In the genomic region with DNA sequence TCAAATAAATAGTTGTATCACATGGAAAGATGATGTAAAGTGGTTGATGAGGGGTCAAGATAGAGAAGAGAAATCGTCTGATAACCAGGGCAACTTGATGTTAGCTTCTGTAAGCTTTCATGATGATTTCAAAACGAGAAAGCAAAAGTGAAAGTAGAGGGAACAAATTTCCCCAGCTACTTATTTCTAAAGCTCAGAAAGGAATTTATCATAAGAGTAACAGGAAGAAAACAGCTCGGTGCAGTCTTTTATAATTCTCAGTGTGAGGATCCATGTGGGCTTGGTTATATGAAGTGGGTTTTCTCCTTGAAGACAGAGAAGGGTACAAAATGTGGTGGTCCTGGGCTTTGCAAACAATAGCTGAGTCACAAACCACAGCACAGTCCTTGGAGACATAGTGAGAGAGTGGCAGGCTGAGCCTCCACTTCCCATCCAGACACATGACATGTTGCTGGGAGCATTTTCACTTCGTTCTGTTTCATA, we compare ENCODE assay signal across 8 cellular contexts. TPM values are rescaled to one million over a fixed set of nuclear protein-coding genes. Genes with fewer than 3 reads are reported as not detected.
DNase-seq lines count a peak whose midpoint lies in the region; ATAC-seq and TF ChIP-seq lines count a peak whose summit lies in the region.

No MANE protein-coding gene starts in this region.

- H3K4me1 ChIP-seq in Peyer's patch (no peaks in the 10 kb centered on the region), vagina (no peaks in the 10 kb centered on the region)

- no peak for TF ChIP-seq CTCF in Peyer's patch (IDR thresholded peaks at IDR 0.05)
- no peak for TF ChIP-seq CTCF in vagina (IDR thresholded peaks at IDR 0.05)

- no peaks in the 10 kb centered on the region for H3K36me3 ChIP-seq in Peyer's patch
- no peaks in the 10 kb centered on the region for H3K36me3 ChIP-seq in vagina

- TF ChIP-seq POLR2A in Peyer's patch (IDR thresholded peaks at IDR 0.05) (no peak), vagina (IDR thresholded peaks at IDR 0.05) (no peak)

- H3K27me3 ChIP-seq in Peyer's patch, result no peaks in the 10 kb centered on the region
- H3K27me3 ChIP-seq in vagina, result no peaks in the 10 kb centered on the region

- H3K27ac ChIP-seq in Peyer's patch (peak overlapping the region in 2 of 4 donors; percentile 3 to 35), vagina (no peak overlapping the region)

- ATAC-seq in HG02610 (IDR thresholded peaks at IDR 0.05; ENCODE audit: unreplicated experiment), result peak; percentile 81

- H3K4me3 ChIP-seq in Peyer's patch (peak overlapping the region in 3 of 4 donors; percentile 7 to 24 (median 10)), vagina (peak overlapping the region in 1 of 2 donors; percentile 15)

- DNase-seq in activated naive CD4-positive, alpha-beta T cell treated with Interleukin-2 at 50 U/mL for 16 hours, result peak; percentile 1
- no peak for DNase-seq in activated naive CD4-positive, alpha-beta T cell (lab: John Stamatoyannopoulos, UW)
- DNase-seq in Peyer's patch (peak in 1 of 3 donors; percentile 17), fibroblast of peridontal ligament (ENCODE audit: extremely low read depth) (peak; percentile 35), stromal cell of bone marrow (ENCODE audit: low read depth) (peak; percentile 15), cortex of kidney (lab: John Stamatoyannopoulos, UW) (no peak), vagina (ENCODE audit: extremely low spot score in 2 of 2) (no peak)

- intact Hi-C loops in vagina (cut with DNase I), result no loop called here

- H3K9me3 ChIP-seq in Peyer's patch (no peaks in the 10 kb centered on the region), vagina (no peaks in the 10 kb centered on the region)

RNA-seq across cellular contexts. Expression of gene GLRA2, which starts 32.1 kb away (rescaled TPM):
- total RNA-seq in Peyer's patch (not detected), vagina (not detected)

Comparison
In these comparisons a context has a peak if more than half of its experiments do, and no peak if none do; other contexts are left out.
1. DNase-seq: peak in activated naive CD4-positive, alpha-beta T cell treated with Interleukin-2 at 50 U/mL for 16 hours (single experiment), fibroblast of peridontal ligament (single experiment) and stromal cell of bone marrow (single experiment); none in activated naive CD4-positive, alpha-beta T cell (0 of 4), cortex of kidney (single experiment) and vagina (0 of 2).